22 cellular contexts compared by ENCODE assay signal in the genomic region with DNA sequence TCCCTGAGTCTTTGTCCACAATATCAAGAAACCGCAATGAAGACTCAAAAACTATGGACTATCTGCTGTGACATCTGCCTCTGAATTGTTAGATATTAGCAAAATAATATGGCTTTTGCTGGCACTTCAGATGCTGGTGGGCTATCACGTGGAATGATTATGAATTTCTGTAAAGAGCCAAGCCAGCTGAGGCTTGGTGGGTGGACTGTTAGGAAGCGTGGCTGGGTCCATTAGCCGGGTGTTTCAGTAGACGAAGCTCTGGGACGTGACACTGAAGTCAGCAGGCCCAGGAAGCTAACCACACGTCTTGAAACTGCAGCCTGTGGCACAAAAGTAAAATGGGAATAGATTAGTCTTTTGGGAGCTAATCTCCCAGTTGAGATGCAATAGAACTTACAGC.
DNase-seq lines count a peak whose midpoint lies in the region; ATAC-seq and TF ChIP-seq lines count a peak whose summit lies in the region.
"Had no signal": no experiment of that assay in that cellular context is flagged by ENCODE, and none has a peak within 500 bp of the region (broad histone marks: within the 10 kb centered on the region; RNA-seq: fewer than 3 reads in every experiment).

No MANE protein-coding gene starts in this region.

- H3K27me3 ChIP-seq in right cardiac atrium (ENCODE audit: control insufficient read depth, insufficient read depth) (no peaks in the 10 kb centered on the region), esophagus muscularis mucosa (peaks cover 0 to 18% (median 0%) of the 10 kb centered on the region in 4 donors), colonic mucosa (no peaks in the 10 kb centered on the region)
- H3K27me3 ChIP-seq: BE2C, BLaER1 had no signal

- DNase-seq in cardiac septum (ENCODE audit: low spot score) (peak; percentile 74), right cardiac atrium (no peak), esophagus muscularis mucosa (ENCODE audit: extremely low spot score) (peak; percentile 92), colonic mucosa (no peak), NCI-H2171 (lab: John Stamatoyannopoulos, UW) (no peak)
- DNase-seq: BE2C; C1 segment of cervical spinal cord; CD4-positive, alpha-beta memory T cell; CD4-positive, CD25-positive, alpha-beta regulatory T cell; CD8-positive, alpha-beta memory T cell; COR-L47; DMS 273 treated with DMSO at 0.1 percent for 48 hours; DMS153; DMS53; DMS79; DND-41; EL; GDM1 had no signal

- WGBS in right cardiac atrium: 58% methylated on average over 7 of the region's 7 CpGs
- WGBS in esophagus muscularis mucosa: 63% methylated on average over 7 of the region's 7 CpGs

- H3K9me3 ChIP-seq in right cardiac atrium (ENCODE audit: control insufficient read depth, low read length) (no peaks in the 10 kb centered on the region), esophagus muscularis mucosa (peaks cover 0 to 16% (median 7%) of the 10 kb centered on the region in 4 donors), colonic mucosa (peaks cover 9% of the 10 kb centered on the region)
- H3K9me3 ChIP-seq: A549 had no signal

- no peaks in the 10 kb centered on the region for H3K36me3 ChIP-seq in esophagus muscularis mucosa
- no peaks in the 10 kb centered on the region for H3K36me3 ChIP-seq in colonic mucosa
- H3K36me3 ChIP-seq: BE2C, BLaER1 had no signal

- TF ChIP-seq EP300 in esophagus muscularis mucosa (IDR thresholded peaks at IDR 0.05): no peak

- H3K4me3 ChIP-seq in right cardiac atrium (ENCODE audit: low read length) (no peak overlapping the region), esophagus muscularis mucosa (no peak overlapping the region), colonic mucosa (no peak overlapping the region)
- H3K4me3 ChIP-seq: A549, BLaER1, GM12878 had no signal

- intact Hi-C loops in cardiac septum (cut with DNase I): no loop called here
- intact Hi-C loops in right cardiac atrium (cut with DNase I): no loop called here
- intact Hi-C loops in esophagus muscularis mucosa (cut with DNase I): no loop called here
- intact Hi-C loops in colonic mucosa (cut with DNase I): no loop called here

- ATAC-seq in right cardiac atrium: no peak
- ATAC-seq: A549, GM12878 had no signal

- H3K9ac ChIP-seq in colonic mucosa (ENCODE audit: low read depth in 2 of 2, low read length in 2 of 2): no peak overlapping the region
- H3K9ac ChIP-seq: BLaER1 had no signal

- H3K4me1 ChIP-seq in right cardiac atrium (ENCODE audit: control insufficient read depth, insufficient read depth, low read length) (no peaks in the 10 kb centered on the region), esophagus muscularis mucosa (no peaks in the 10 kb centered on the region), colonic mucosa (no peaks in the 10 kb centered on the region)
- H3K4me1 ChIP-seq: A549, BE2C had no signal

- no peak overlapping the region for H3K27ac ChIP-seq in right cardiac atrium (ENCODE audit: low read length)
- H3K27ac ChIP-seq in esophagus muscularis mucosa (replicated peaks in 1 of 4): no peak overlapping the region
- no peak overlapping the region for H3K27ac ChIP-seq in colonic mucosa
- H3K27ac ChIP-seq: 22Rv1, A549, BLaER1 had no signal

- no peak for TF ChIP-seq POLR2A in esophagus muscularis mucosa (IDR thresholded peaks at IDR 0.05; ENCODE audit: low read depth)

- no peak for TF ChIP-seq CTCF in esophagus muscularis mucosa (IDR thresholded peaks at IDR 0.05)
- no peak for TF ChIP-seq CTCF in colonic mucosa (IDR thresholded peaks at IDR 0.05)

Comparison
In these comparisons a context has a peak if more than half of its experiments do, and no peak if none do; other contexts are left out.
1. DNase-seq: peak in cardiac septum (single experiment) and esophagus muscularis mucosa (single experiment); none in right cardiac atrium (0 of 3), colonic mucosa (single experiment) and NCI-H2171 (single experiment).